ENCODE assay signal across 1 cellular context in genomic region chr1:202938287-202938925, GRCh38.
TF ChIP-seq lines count a peak whose summit lies in the region.

No MANE protein-coding gene starts in this region.

TF ChIP-seq in K562, 482 proteins besides CTCF, POLR2A, EP300 and RAD21 (continues in another document):
- peak; percentile 36; the same call in 1 of the 2 replicates for TF ChIP-seq BHLHE40 (IDR thresholded peaks at IDR 0.05; ENCODE audit: low read length)
- no peak for TF ChIP-seq RBBP5 (IDR thresholded peaks at IDR 0.05; ENCODE audit: borderline replicate concordance, insufficient read depth, low read length, poor library complexity, severe bottlenecking)
- no peak for TF ChIP-seq GTF2E2 (tag; IDR thresholded peaks at IDR 0.05)
- no peak for TF ChIP-seq ZNF830 (CRISPR knock-in tag; IDR thresholded peaks at IDR 0.05)
- TF ChIP-seq NFIC (IDR thresholded peaks at IDR 0.05) = peak; percentile 42; the same call in 1 of the 2 replicates
- TF ChIP-seq DACH1 (IDR thresholded peaks at IDR 0.05; ENCODE audit: partially characterized antibody) = peak; percentile 55
- no peak; the same call in 1 of the 2 replicates for TF ChIP-seq TOE1 (IDR thresholded peaks at IDR 0.05; ENCODE audit: borderline replicate concordance)
- TF ChIP-seq TOE1 (CRISPR knock-in tag; IDR thresholded peaks at IDR 0.05; ENCODE audit: borderline replicate concordance, low read depth) = no peak
- no peak for TF ChIP-seq DLX4 (CRISPR knock-in tag; IDR thresholded peaks at IDR 0.05)
- no peak for TF ChIP-seq ZNF445 (CRISPR knock-in tag; IDR thresholded peaks at IDR 0.05; ENCODE audit: low read depth)
- TF ChIP-seq MCM7 (IDR thresholded peaks at IDR 0.05) = no peak
- TF ChIP-seq ETS1 (conservative IDR thresholded peaks at IDR 0.05; ENCODE audit: control insufficient read depth, low read depth, low read length) = no peak
- no peak for TF ChIP-seq PHB (CRISPR knock-in tag; IDR thresholded peaks at IDR 0.05)
- TF ChIP-seq ZNF133 (CRISPR knock-in tag; IDR thresholded peaks at IDR 0.05) = no peak
- peak; percentile 80 for TF ChIP-seq SOX6 (IDR thresholded peaks at IDR 0.05)
- TF ChIP-seq KLF16 (IDR thresholded peaks at IDR 0.05) = peak; percentile 80
- TF ChIP-seq ZBTB43 (CRISPR knock-in tag; IDR thresholded peaks at IDR 0.05) = no peak
- TF ChIP-seq NELFE (IDR thresholded peaks at IDR 0.05; ENCODE audit: insufficient read depth, insufficient read length) = no peak
- TF ChIP-seq CXXC5 (CRISPR knock-in tag; IDR thresholded peaks at IDR 0.05) = peak; percentile 11
- TF ChIP-seq SIN3B (IDR thresholded peaks at IDR 0.05; ENCODE audit: low read depth) = no peak
- TF ChIP-seq ZNF518B (CRISPR knock-in tag; IDR thresholded peaks at IDR 0.05) = no peak
- no peak for TF ChIP-seq ELF4 (CRISPR knock-in tag; IDR thresholded peaks at IDR 0.05)
- TF ChIP-seq KAT2B (IDR thresholded peaks at IDR 0.05; ENCODE audit: low read depth, low read length) = no peak
- TF ChIP-seq ZBTB8A (IDR thresholded peaks at IDR 0.05; ENCODE audit: partially characterized antibody) = no peak
- TF ChIP-seq PTRF (tag; IDR thresholded peaks at IDR 0.05) = no peak
- no peak for TF ChIP-seq ZNF239 (CRISPR knock-in tag; IDR thresholded peaks at IDR 0.05)
- peak in 1 of 2 experiments; percentile 89; a peak in 2 of 4 replicates for TF ChIP-seq ARNT (IDR thresholded peaks at IDR 0.05)
- peak; percentile 69 for TF ChIP-seq MTA2 (IDR thresholded peaks at IDR 0.05; ENCODE audit: low read depth)
- TF ChIP-seq FOS (IDR thresholded peaks at IDR 0.05; ENCODE audit: extremely low read depth, insufficient read length) = no peak
- TF ChIP-seq TEAD2 (tag; IDR thresholded peaks at IDR 0.05) = 0 out of 2 replicates have a peak, but pooled peaks have one; percentile 11
- TF ChIP-seq ETS2 (tag; IDR thresholded peaks at IDR 0.05; ENCODE audit: borderline replicate concordance, poor library complexity, severe bottlenecking) = no peak
- TF ChIP-seq ZNF780A (CRISPR knock-in tag; IDR thresholded peaks at IDR 0.05) = no peak
- no peak for TF ChIP-seq GTF2A2 (tag; IDR thresholded peaks at IDR 0.05)
- 0 out of 2 replicates have a peak, but pooled peaks have one; percentile 48 for TF ChIP-seq HES1 (IDR thresholded peaks at IDR 0.05; ENCODE audit: low read depth)
- no peak for TF ChIP-seq CHD2 (IDR thresholded peaks at IDR 0.05; ENCODE audit: low read depth, low read length)
- TF ChIP-seq CHD7 (IDR thresholded peaks at IDR 0.05; ENCODE audit: low read depth, low read length) = no peak
- TF ChIP-seq E2F3 (CRISPR knock-in tag; IDR thresholded peaks at IDR 0.05) = no peak
- TF ChIP-seq CTBP1 (IDR thresholded peaks at IDR 0.05; ENCODE audit: borderline replicate concordance) = peak; percentile 88
- TF ChIP-seq SMARCC2 (IDR thresholded peaks at IDR 0.05; ENCODE audit: low read depth) = peak; percentile 55; the same call in 1 of the 2 replicates
- TF ChIP-seq ZNF184 (CRISPR knock-in tag; IDR thresholded peaks at IDR 0.05) = no peak
- TF ChIP-seq TEAD4 (IDR thresholded peaks at IDR 0.05; ENCODE audit: low read length) = peak; percentile 80
- TF ChIP-seq TEAD4 (CRISPR knock-in tag; IDR thresholded peaks at IDR 0.05; ENCODE audit: borderline replicate concordance) = no peak
- 0 out of 2 replicates have a peak, but pooled peaks have one; percentile 20 for TF ChIP-seq LCOR (CRISPR knock-in tag; IDR thresholded peaks at IDR 0.05)
- peak; percentile 59; the same call in 1 of the 2 replicates for TF ChIP-seq MTA3 (IDR thresholded peaks at IDR 0.05; ENCODE audit: borderline replicate concordance)
- TF ChIP-seq ZNF384 (IDR thresholded peaks at IDR 0.05; ENCODE audit: low read depth, low read length) = no peak
- TF ChIP-seq TCF3 (CRISPR knock-in tag; IDR thresholded peaks at IDR 0.05) = peak; percentile 64
- peak; percentile 27 for TF ChIP-seq CCNT2 (IDR thresholded peaks at IDR 0.05; ENCODE audit: borderline replicate concordance, extremely low read depth, insufficient read length, low read depth, low read length)
- no peak for TF ChIP-seq PHB2 (IDR thresholded peaks at IDR 0.05; ENCODE audit: low read depth)
- no peak for TF ChIP-seq IRF2 (CRISPR knock-in tag; IDR thresholded peaks at IDR 0.05)
- no peak for TF ChIP-seq SIN3A (IDR thresholded peaks at IDR 0.05; ENCODE audit: borderline replicate concordance in 2 of 2, control insufficient read depth in 1 of 2, low read depth in 2 of 2, low read length in 2 of 2)
- TF ChIP-seq SMARCB1 (IDR thresholded peaks at IDR 0.05; ENCODE audit: insufficient read length, low read depth) = no peak
- TF ChIP-seq MEF2A (IDR thresholded peaks at IDR 0.05; ENCODE audit: control insufficient read depth, low read depth, low read length) = no peak
